Comparison of ENCODE assay signal across 24 cellular contexts in genomic region chr7:157990226-157990877, GRCh38.
"Had no signal": no experiment of that assay in that cellular context is flagged by ENCODE, and none has a peak within 500 bp of the region (broad histone marks: within the 10 kb centered on the region; RNA-seq: fewer than 3 reads in every experiment).

No MANE protein-coding gene starts in this region.

- H3K27me3 ChIP-seq: brain microvascular endothelial cell, foreskin keratinocyte, hepatocyte, uterus had no signal

- H3K27ac ChIP-seq: brain microvascular endothelial cell, coronary artery, foreskin keratinocyte, hepatocyte, lower lobe of right lung, tibial artery, uterus had no signal

- DNase-seq: activated B cell treated with CpG ODN at 0.5 μM for 24 hours; activated CD4-positive, alpha-beta memory T cell treated with anti-CD3 and anti-CD28 coated beads for 36 hours; activated CD4-positive, alpha-beta T cell treated with anti-CD3 and anti-CD28 coated beads for 4 hours; activated CD8-positive, alpha-beta memory T cell treated with anti-CD3 and anti-CD28 coated beads, Interleukin-2, amount 10 ng/mL, durations not matched to agents 7 days and 5 days; activated naive CD4-positive, alpha-beta T cell treated with anti-CD3 and anti-CD28 coated beads, Interleukin-2, amount 50 U/mL, for 16 hours; activated T-cell treated with anti-CD3 and anti-CD28 coated beads, Interleukin-2, amount 50 U/mL, for 1 hour; brain microvascular endothelial cell; foreskin keratinocyte; left cardiac atrium; lower lobe of right lung; nephron progenitor cell; stimulated activated CD4-positive, alpha-beta T cell treated with anti-CD3 and anti-CD28 coated beads, Interleukin-12 subunit alpha, Interleukin-12 subunit beta, amount 100 ng/mL, for 4 hours; stimulated activated CD4-positive, alpha-beta T cell treated with anti-CD3 and anti-CD28 coated beads, Interleukin-1b, Interleukin-23, amount 100 ng/mL, for 48 hours; stimulated activated CD8-positive, alpha-beta memory T cell treated with anti-CD3 and anti-CD28 coated beads, Interleukin-4, amount 100 ng/mL, for 48 hours; stimulated activated naive CD8-positive, alpha-beta T cell treated with anti-CD3 and anti-CD28 coated beads, Interleukin-15, Interleukin-2, amounts not matched to agents 100 U/mL and 50 U/mL, for 24 hours; substantia nigra; T-helper 9 cell; uterus had no signal

- H3K9me3 ChIP-seq: lower lobe of right lung, tibial artery, uterus had no signal

- H3K36me3 Mint-ChIP-seq: activated CD4-positive, alpha-beta memory T cell treated with anti-CD3 and anti-CD28 coated beads for 36 hours; activated CD8-positive, alpha-beta memory T cell treated with anti-CD3 and anti-CD28 coated beads, Interleukin-2, amount 10 ng/mL, durations not matched to agents 7 days and 5 days had no signal

- H3K9me3 Mint-ChIP-seq: activated CD4-positive, alpha-beta memory T cell treated with anti-CD3 and anti-CD28 coated beads for 36 hours; activated T-helper 2 cell treated with anti-CD3 and anti-CD28 coated beads, Interferon-gamma antibody, Interleukin-2, Interleukin-4, amounts not matched to agents 10 μg/mL and 5 μg/mL and 100 μg/mL, durations not matched to agents 14 hours and 24 hours and 36 hours; central memory CD8-positive, alpha-beta T cell; nephron progenitor cell had no signal

- H2AFZ ChIP-seq: hepatocyte had no signal

- H3K4me1 ChIP-seq: foreskin keratinocyte, lower lobe of right lung, tibial artery, uterus had no signal

- H3K4me3 Mint-ChIP-seq: activated B cell treated with CpG ODN at 0.5 μM for 24 hours; activated CD4-positive, alpha-beta memory T cell treated with anti-CD3 and anti-CD28 coated beads for 36 hours; activated CD8-positive, alpha-beta memory T cell treated with anti-CD3 and anti-CD28 coated beads, Interleukin-2, amount 10 ng/mL, durations not matched to agents 7 days and 5 days; central memory CD8-positive, alpha-beta T cell; nephron progenitor cell had no signal

- H3K79me2 ChIP-seq: hepatocyte had no signal

- H3K4me1 Mint-ChIP-seq: activated B cell treated with CpG ODN at 0.5 μM for 24 hours; activated CD8-positive, alpha-beta memory T cell treated with anti-CD3 and anti-CD28 coated beads, Interleukin-2, amount 10 ng/mL, durations not matched to agents 7 days and 5 days; central memory CD8-positive, alpha-beta T cell had no signal

- H3K27me3 Mint-ChIP-seq: activated B cell treated with CpG ODN at 0.5 μM for 24 hours; activated CD8-positive, alpha-beta memory T cell treated with anti-CD3 and anti-CD28 coated beads, Interleukin-2, amount 10 ng/mL, durations not matched to agents 7 days and 5 days had no signal

- H3K4me2 ChIP-seq: hepatocyte had no signal

- H3K4me3 ChIP-seq: coronary artery, hepatocyte, lower lobe of right lung, tibial artery, uterus had no signal

- ATAC-seq: activated CD8-positive, alpha-beta memory T cell treated with anti-CD3 and anti-CD28 coated beads, Interleukin-2, amount 10 ng/mL, durations not matched to agents 7 days and 5 days; foreskin keratinocyte; left cardiac atrium; stimulated activated naive CD8-positive, alpha-beta T cell treated with anti-CD3 and anti-CD28 coated beads, Interleukin-15, Interleukin-2, amounts not matched to agents 100 U/mL and 50 U/mL, for 24 hours had no signal

- H3K36me3 ChIP-seq: brain microvascular endothelial cell, lower lobe of right lung, tibial artery, uterus had no signal

- H3K27ac Mint-ChIP-seq: activated B cell treated with CpG ODN at 0.5 μM for 24 hours; activated CD4-positive, alpha-beta memory T cell treated with anti-CD3 and anti-CD28 coated beads for 36 hours; activated CD8-positive, alpha-beta memory T cell treated with anti-CD3 and anti-CD28 coated beads, Interleukin-2, amount 10 ng/mL, durations not matched to agents 7 days and 5 days; activated T-helper 2 cell treated with anti-CD3 and anti-CD28 coated beads, Interferon-gamma antibody, Interleukin-2, Interleukin-4, amounts not matched to agents 10 μg/mL and 5 μg/mL and 100 μg/mL, durations not matched to agents 14 hours and 24 hours and 36 hours; nephron progenitor cell; progenitor cell of endocrine pancreas had no signal
